9 cellular contexts compared by ENCODE assay signal in genomic region chr12:14860490-14860889, GRCh38. TPM values are rescaled to one million over a fixed set of nuclear protein-coding genes. Genes with fewer than 3 reads are reported as not detected.
"Had no signal": no experiment of that assay in that cellular context is flagged by ENCODE, and none has a peak within 500 bp of the region (broad histone marks: within the 10 kb centered on the region; RNA-seq: fewer than 3 reads in every experiment).

No MANE protein-coding gene starts in this region.

- FAIRE-seq: G401.6, GM12878, GM12891, GM12892, GM18507, GM19239 had no signal

- ATAC-seq: GM12878 had no signal

- DNase-seq: GDM1, GF-D8 had no signal

- H3K4me3 ChIP-seq: GM12878 had no signal

RNA-seq across cellular contexts. Expression of gene ART4, which starts 17.2 kb away (rescaled TPM):
- total RNA-seq: G401, GM12878 had no signal

RNA-seq across cellular contexts. Expression of gene MGP, which starts 25.2 kb away (rescaled TPM):
- total RNA-seq: G401 had no signal

RNA-seq across cellular contexts. Expression of gene SMCO3, which starts 46.5 kb away (rescaled TPM):
- total RNA-seq: G401, GM12878 had no signal
